8 cellular contexts compared by ENCODE assay signal in genomic region chr7:92461027-92462003, GRCh38. TPM values are rescaled to one million over a fixed set of nuclear protein-coding genes. Genes with fewer than 3 reads are reported as not detected.
DNase-seq lines count a peak whose midpoint lies in the region; ATAC-seq and TF ChIP-seq lines count a peak whose summit lies in the region.

No MANE protein-coding gene starts in this region.

- no peak for TF ChIP-seq POLR2A in gastrocnemius medialis (IDR thresholded peaks at IDR 0.05)

- peaks cover 7% of the 10 kb centered on the region for H3K36me3 Mint-ChIP-seq in activated CD8-positive, alpha-beta T cell treated with anti-CD3 and anti-CD28 coated beads, Interleukin-2, amount 10 ng/mL, durations not matched to agents 7 days and 5 days (ENCODE audit: low read depth)

- H3K27me3 ChIP-seq in gastrocnemius medialis = no peaks in the 10 kb centered on the region

- H3K9me3 Mint-ChIP-seq in activated CD8-positive, alpha-beta T cell treated with anti-CD3 and anti-CD28 coated beads, Interleukin-2, amount 10 ng/mL, durations not matched to agents 7 days and 5 days (ENCODE audit: insufficient read depth) = no peaks in the 10 kb centered on the region

- ATAC-seq in HG02885 (IDR thresholded peaks at IDR 0.05; ENCODE audit: poor library complexity, unreplicated experiment) (peak; percentile 84), gastrocnemius medialis (no peak)
- peak; percentile 76 for ATAC-seq in activated CD8-positive, alpha-beta T cell treated with anti-CD3 and anti-CD28 coated beads, Interleukin-2, amount 10 ng/mL, durations not matched to agents 7 days and 5 days

- no peak overlapping the region for H3K27ac Mint-ChIP-seq in activated CD8-positive, alpha-beta T cell treated with anti-CD3 and anti-CD28 coated beads, Interleukin-2, amount 10 ng/mL, durations not matched to agents 7 days and 5 days

- POLR2A ChIA-PET in activated CD8-positive, alpha-beta T cell treated with anti-CD3 and anti-CD28 coated beads, Interleukin-2, amount 10 ng/mL, durations not matched to agents 7 days and 5 days (lab: Charles Lee) = interaction anchor here (0.8 kb wide), 1 partner anchor 14 kb away, joined by 3 read pairs; the partner anchor contains the start of gene GATAD1

- CTCF ChIA-PET in activated CD8-positive, alpha-beta T cell treated with anti-CD3 and anti-CD28 coated beads, Interleukin-2, amount 10 ng/mL, durations not matched to agents 7 days and 5 days (lab: Charles Lee) = interaction anchor here (0.6 to 3.1 kb wide), 16 partner anchors 9 to 631 kb away, joined by 3 to 33 read pairs (median 3); partner anchors contain the start of genes ANKIB1, GATAD1, KRIT1 and PEX1

- no peaks in the 10 kb centered on the region for H3K4me1 ChIP-seq in gastrocnemius medialis

- H3K4me3 ChIP-seq in gastrocnemius medialis = no peak overlapping the region

- no peaks in the 10 kb centered on the region for H3K27me3 Mint-ChIP-seq in activated CD8-positive, alpha-beta T cell treated with anti-CD3 and anti-CD28 coated beads, Interleukin-2, amount 10 ng/mL, durations not matched to agents 7 days and 5 days (ENCODE audit: low read depth)

- intact Hi-C loops in gastrocnemius medialis (cut with DNase I; ENCODE audit: low total_unique reads) = no loop called here

- H3K4me1 Mint-ChIP-seq in activated CD8-positive, alpha-beta T cell treated with anti-CD3 and anti-CD28 coated beads, Interleukin-2, amount 10 ng/mL, durations not matched to agents 7 days and 5 days (ENCODE audit: low read depth) = no peaks in the 10 kb centered on the region

- peak; percentile 71 for DNase-seq in AG08396 (ENCODE audit: low spot score)
- peak; percentile 53 for DNase-seq in NCI-H2107 treated with DMSO at 0.1 percent for 48 hours (lab: John Stamatoyannopoulos, UW; ENCODE audit: unreplicated experiment)
- DNase-seq in activated CD8-positive, alpha-beta T cell treated with anti-CD3 and anti-CD28 coated beads, Interleukin-2, amount 10 ng/mL, durations not matched to agents 7 days and 5 days = peak; percentile 51
- peak; percentile 55 for DNase-seq in glomerular visceral epithelial cell (ENCODE audit: extremely low spot score)
- peak; percentile 2 for DNase-seq in stimulated activated CD4-positive, alpha-beta T cell treated with anti-CD3 and anti-CD28 coated beads, Interleukin-12 subunit alpha, Interleukin-12 subunit beta, amount 100 ng/mL, for 4 hours
- no peak for DNase-seq in gastrocnemius medialis

- in situ Hi-C loops in gastrocnemius medialis (cut with MboI; ENCODE audit: low sequenced_read_pairs in 4 of 4) = no loop called here

- no peaks in the 10 kb centered on the region for H3K9me3 ChIP-seq in gastrocnemius medialis

- no peak overlapping the region for H3K4me3 Mint-ChIP-seq in activated CD8-positive, alpha-beta T cell treated with anti-CD3 and anti-CD28 coated beads, Interleukin-2, amount 10 ng/mL, durations not matched to agents 7 days and 5 days

- TF ChIP-seq CTCF in GM12873 (IDR thresholded peaks at IDR 0.05; ENCODE audit: insufficient read depth, low read depth, low read length, missing control alignments) (peak; percentile 78), gastrocnemius medialis (IDR thresholded peaks at IDR 0.05 in 4 of 5, conservative IDR thresholded peaks at IDR 0.05 in 1 of 5) (peak in 1 of 5 experiments; percentile 22)

- H3K36me3 ChIP-seq in gastrocnemius medialis = peaks cover 0 to 41% of the 10 kb centered on the region in 2 donors

- H3K27ac ChIP-seq in gastrocnemius medialis = no peak overlapping the region

RNA-seq across cellular contexts. Expression of gene GATAD1, which starts 14.0 kb away (rescaled TPM):
- total RNA-seq in activated CD8-positive, alpha-beta T cell treated with anti-CD3 and anti-CD28 coated beads, Interleukin-2, amount 10 ng/mL, durations not matched to agents 7 days and 5 days = 10 to 100 TPM; 11.4 to 12.4 TPM
- 10 to 100 TPM in 1 of 4 donors, 1 to 10 TPM in 3; 7.3 to 29.8 (median 8.3) TPM for total RNA-seq in gastrocnemius medialis

RNA-seq across cellular contexts. Expression of gene ERVW-1, which starts 16.4 kb away (rescaled TPM):
- total RNA-seq in activated CD8-positive, alpha-beta T cell treated with anti-CD3 and anti-CD28 coated beads, Interleukin-2, amount 10 ng/mL, durations not matched to agents 7 days and 5 days = not detected
- under 1 TPM in 1 of 4 donors, not detected in 3; 0.10 TPM for total RNA-seq in gastrocnemius medialis

Comparison
In these comparisons a context has a peak if more than half of its experiments do, and no peak if none do; other contexts are left out.
1. DNase-seq: peak in AG08396 (single experiment), NCI-H2107 treated with DMSO at 0.1 percent for 48 hours (single experiment), activated CD8-positive, alpha-beta T cell treated with anti-CD3 and anti-CD28 coated beads, Interleukin-2, amount 10 ng/mL, durations not matched to agents 7 days and 5 days (single experiment), glomerular visceral epithelial cell (single experiment) and stimulated activated CD4-positive, alpha-beta T cell treated with anti-CD3 and anti-CD28 coated beads, Interleukin-12 subunit alpha, Interleukin-12 subunit beta, amount 100 ng/mL, for 4 hours (single experiment); none in gastrocnemius medialis (0 of 2).
2. ATAC-seq: peak in HG02885 (single experiment) and activated CD8-positive, alpha-beta T cell treated with anti-CD3 and anti-CD28 coated beads, Interleukin-2, amount 10 ng/mL, durations not matched to agents 7 days and 5 days (single experiment); none in gastrocnemius medialis (0 of 2).